23 cellular contexts compared by ENCODE assay signal in the genomic region with DNA sequence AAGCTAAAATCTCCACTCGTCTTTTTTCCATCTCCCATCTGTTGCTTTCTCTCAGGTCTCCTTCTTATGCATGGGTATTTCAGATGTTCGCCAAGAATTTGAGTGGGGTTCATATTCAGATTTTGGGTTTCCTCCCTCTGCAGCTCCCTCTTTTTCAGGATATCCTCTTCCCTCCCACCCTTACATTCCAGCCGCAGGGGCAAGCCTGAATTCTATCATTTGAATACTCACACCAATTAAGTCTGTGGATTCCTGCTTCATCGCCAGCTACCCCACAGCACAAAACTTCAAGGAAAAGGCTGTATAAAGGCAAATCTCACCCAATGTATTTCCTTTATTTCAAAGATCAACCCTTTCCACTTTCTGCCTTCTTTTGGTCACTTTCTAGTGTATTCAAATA. TPM values are rescaled to one million over a fixed set of nuclear protein-coding genes. Genes with fewer than 3 reads are reported as not detected.
DNase-seq lines count a peak whose midpoint lies in the region; ATAC-seq and TF ChIP-seq lines count a peak whose summit lies in the region.
"Had no signal": no experiment of that assay in that cellular context is flagged by ENCODE, and none has a peak within 500 bp of the region (broad histone marks: within the 10 kb centered on the region; RNA-seq: fewer than 3 reads in every experiment).

No MANE protein-coding gene starts in this region.

- no peaks in the 10 kb centered on the region for H3K9me3 ChIP-seq in iPS-20b (ENCODE audit: insufficient read depth, low read depth, low read length)
- H3K9me3 ChIP-seq: BLaER1 had no signal

- CTCF ChIA-PET in WTC11 (lab: Charles Lee) = interaction anchor here (0.5 to 3.9 kb wide), 17 partner anchors 10 to 374 kb away, joined by 3 to 47 read pairs (median 4); no protein-coding TSS in a partner anchor

- peak; percentile 62 for DNase-seq in GM23338 (ENCODE audit: low spot score)
- peak; percentile 21 for DNase-seq in WTC11 (ENCODE audit: low spot score)
- DNase-seq in effector CD4-positive, alpha-beta T cell = no peak
- DNase-seq in GM10266 (ENCODE audit: extremely low spot score) = no peak
- DNase-seq in lower leg skin (ENCODE audit: low spot score in 2 of 2) = no peak
- DNase-seq: 8988T; CD4-positive, alpha-beta memory T cell; DMS153; DMS79; GF-D8; HCEC 1CT; IMR-90 had no signal

- H3K79me2 ChIP-seq in GM23338 (replicated peaks; ENCODE audit: insufficient read depth) = no peaks in the 10 kb centered on the region

- H4K20me1 ChIP-seq in GM23338 (replicated peaks; ENCODE audit: insufficient read depth) = no peaks in the 10 kb centered on the region
- H4K20me1 ChIP-seq: BLaER1 had no signal

- H3K27me3 Mint-ChIP-seq in GM23338 (ENCODE audit: insufficient read depth, low read depth, poor library complexity) = peaks cover 9% of the 10 kb centered on the region
- H3K27me3 Mint-ChIP-seq in WTC11 (ENCODE audit: low read depth) = no peaks in the 10 kb centered on the region

- no peak overlapping the region for H3K9ac ChIP-seq in iPS-20b (ENCODE audit: low read depth, low read length)
- H3K9ac ChIP-seq: BLaER1 had no signal

- H3K9me2 ChIP-seq in GM23338 (ENCODE audit: insufficient read depth) = no peaks in the 10 kb centered on the region; the same call in 1 of the 2 replicates

- peak overlapping the region; percentile 36; the same call in 1 of the 2 replicates for H3K27ac Mint-ChIP-seq in GM23338
- peak overlapping the region; percentile 12 for H3K27ac Mint-ChIP-seq in WTC11
- H3K27ac Mint-ChIP-seq: CD14-positive monocyte; CD4-positive, alpha-beta memory T cell had no signal

- H3K4me3 ChIP-seq in GM23338 = peak overlapping the region; percentile 15; the same call in 1 of the 2 replicates
- H3K4me3 ChIP-seq in iPS-20b (ENCODE audit: low read length) = peak overlapping the region; percentile 18; the same call in 1 of the 2 replicates
- H3K4me3 ChIP-seq in lower leg skin (ENCODE audit: low read depth, poor library complexity, severe bottlenecking) = no peak overlapping the region
- H3K4me3 ChIP-seq: BLaER1, GM12878 had no signal

- TF ChIP-seq POLR2A in lower leg skin (IDR thresholded peaks at IDR 0.05) = no peak

- WGBS in lower leg skin, 2 donors = 52 to 56% methylated on average over 4 of the region's 4 CpGs

- peak; percentile 85 for ATAC-seq in GM23338
- peak; percentile 75 for ATAC-seq in WTC11
- no peak for ATAC-seq in HG02973 (IDR thresholded peaks at IDR 0.05; ENCODE audit: unreplicated experiment)
- ATAC-seq: GM12878 had no signal

- TF ChIP-seq CTCF in GM23338 (conservative IDR thresholded peaks at IDR 0.05; ENCODE audit: low read depth in 2 of 2) (no peak), WTC11 (IDR thresholded peaks at IDR 0.05) (no peak), GM10266 (IDR thresholded peaks at IDR 0.05; ENCODE audit: control insufficient read depth, insufficient read depth, low read depth, missing control alignments) (no peak), lower leg skin (IDR thresholded peaks at IDR 0.05) (no peak)

- intact Hi-C loops in lower leg skin (cut with DNase I; ENCODE audit: low total_unique reads) = no loop called here

- peaks cover 26% of the 10 kb centered on the region for H3K4me1 ChIP-seq in GM23338 (ENCODE audit: insufficient read depth)
- H3K4me1 ChIP-seq in iPS-20b (ENCODE audit: insufficient read depth, low read length) = peaks cover 4% of the 10 kb centered on the region; the same call in 1 of the 2 replicates
- H3K4me1 ChIP-seq: BLaER1 had no signal

- no peaks in the 10 kb centered on the region for H3K36me3 ChIP-seq in GM23338 (ENCODE audit: insufficient read depth)
- H3K36me3 ChIP-seq in iPS-20b (ENCODE audit: insufficient read depth, low read depth, low read length) = no peaks in the 10 kb centered on the region
- H3K36me3 ChIP-seq: BLaER1 had no signal

- H3F3A ChIP-seq in GM23338 (replicated peaks; ENCODE audit: low read depth) = no peaks in the 10 kb centered on the region

- no peak overlapping the region for H2AFZ ChIP-seq in GM23338

- H3K4me1 Mint-ChIP-seq in GM23338 (peaks cover 28% of the 10 kb centered on the region), WTC11 (peaks cover 27% of the 10 kb centered on the region)
- H3K4me1 Mint-ChIP-seq: CD14-positive monocyte; CD4-positive, alpha-beta memory T cell had no signal

- peak overlapping the region; percentile 79 for H3K27ac ChIP-seq in GM23338 (ENCODE audit: low read depth)
- H3K27ac ChIP-seq in iPS-20b (ENCODE audit: low read length) = no peak overlapping the region
- H3K27ac ChIP-seq: BLaER1, HL-60 had no signal

- peak overlapping the region; percentile 42 for H3K4me2 ChIP-seq in GM23338
- H3K4me2 ChIP-seq: BLaER1 had no signal

- no peak overlapping the region; the same call in 2 of the 3 replicates for H3K4me3 Mint-ChIP-seq in GM23338
- H3K4me3 Mint-ChIP-seq in WTC11 = 0 out of 2 replicates have a peak overlapping the region, but pooled peaks have one; percentile 11
- H3K4me3 Mint-ChIP-seq: CD14-positive monocyte; CD4-positive, alpha-beta memory T cell had no signal

- H3K36me3 Mint-ChIP-seq in GM23338 (ENCODE audit: low read depth) = peaks cover 3% of the 10 kb centered on the region; the same call in 1 of the 3 replicates
- H3K36me3 Mint-ChIP-seq in WTC11 = no peaks in the 10 kb centered on the region
- H3K36me3 Mint-ChIP-seq: CD14-positive monocyte; CD4-positive, alpha-beta memory T cell had no signal

- H3K27me3 ChIP-seq in GM23338 (ENCODE audit: insufficient read depth) (no peaks in the 10 kb centered on the region), iPS-20b (ENCODE audit: insufficient read depth, low read length) (no peaks in the 10 kb centered on the region)
- H3K27me3 ChIP-seq: BLaER1 had no signal

- POLR2A ChIA-PET in WTC11 (lab: Charles Lee) = interaction anchor here (1.9 kb wide), 1 partner anchor 15 kb away, joined by 5 read pairs; no protein-coding TSS in a partner anchor

- H3K9me3 Mint-ChIP-seq in GM23338 (no peaks in the 10 kb centered on the region), WTC11 (0 out of 2 replicates have a peak, but pooled peaks cover 9% of the 10 kb centered on the region)
- H3K9me3 Mint-ChIP-seq: CD14-positive monocyte had no signal

TF ChIP-seq in GM23338, 12 proteins besides CTCF, POLR2A, EP300 and RAD21 (continues in another document):
- TF ChIP-seq POLR2AphosphoS5 (IDR thresholded peaks at IDR 0.05; ENCODE audit: low read depth) (no peak), ZNF114 (CRISPR knock-in tag; IDR thresholded peaks at IDR 0.05) (no peak), JUNB (IDR thresholded peaks at IDR 0.05; ENCODE audit: unreplicated experiment) (no peak)

TF ChIP-seq in WTC11, 78 proteins besides CTCF, POLR2A, EP300 and RAD21 (continues in another document):
- TF ChIP-seq, protein P1, sequence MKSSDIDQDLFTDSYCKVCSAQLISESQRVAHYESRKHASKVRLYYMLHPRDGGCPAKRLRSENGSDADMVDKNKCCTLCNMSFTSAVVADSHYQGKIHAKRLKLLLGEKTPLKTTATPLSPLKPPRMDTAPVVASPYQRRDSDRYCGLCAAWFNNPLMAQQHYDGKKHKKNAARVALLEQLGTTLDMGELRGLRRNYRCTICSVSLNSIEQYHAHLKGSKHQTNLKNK (CRISPR knock-in tag; IDR thresholded peaks at IDR 0.05) = no peak
- TF ChIP-seq, protein P2, sequence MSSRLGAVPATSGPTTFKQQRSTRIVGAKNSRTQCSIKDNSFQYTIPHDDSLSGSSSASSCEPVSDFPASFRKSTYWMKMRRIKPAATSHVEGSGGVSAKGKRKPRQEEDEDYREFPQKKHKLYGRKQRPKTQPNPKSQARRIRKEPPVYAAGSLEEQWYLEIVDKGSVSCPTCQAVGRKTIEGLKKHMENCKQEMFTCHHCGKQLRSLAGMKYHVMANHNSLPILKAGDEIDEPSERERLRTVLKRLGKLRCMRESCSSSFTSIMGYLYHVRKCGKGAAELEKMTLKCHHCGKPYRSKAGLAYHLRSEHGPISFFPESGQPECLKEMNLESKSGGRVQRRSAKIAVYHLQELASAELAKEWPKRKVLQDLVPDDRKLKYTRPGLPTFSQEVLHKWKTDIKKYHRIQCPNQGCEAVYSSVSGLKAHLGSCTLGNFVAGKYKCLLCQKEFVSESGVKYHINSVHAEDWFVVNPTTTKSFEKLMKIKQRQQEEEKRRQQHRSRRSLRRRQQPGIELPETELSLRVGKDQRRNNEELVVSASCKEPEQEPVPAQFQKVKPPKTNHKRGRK (CRISPR knock-in tag; IDR thresholded peaks at IDR 0.05; ENCODE audit: borderline replicate concordance) = no peak
- TF ChIP-seq, protein P3, sequence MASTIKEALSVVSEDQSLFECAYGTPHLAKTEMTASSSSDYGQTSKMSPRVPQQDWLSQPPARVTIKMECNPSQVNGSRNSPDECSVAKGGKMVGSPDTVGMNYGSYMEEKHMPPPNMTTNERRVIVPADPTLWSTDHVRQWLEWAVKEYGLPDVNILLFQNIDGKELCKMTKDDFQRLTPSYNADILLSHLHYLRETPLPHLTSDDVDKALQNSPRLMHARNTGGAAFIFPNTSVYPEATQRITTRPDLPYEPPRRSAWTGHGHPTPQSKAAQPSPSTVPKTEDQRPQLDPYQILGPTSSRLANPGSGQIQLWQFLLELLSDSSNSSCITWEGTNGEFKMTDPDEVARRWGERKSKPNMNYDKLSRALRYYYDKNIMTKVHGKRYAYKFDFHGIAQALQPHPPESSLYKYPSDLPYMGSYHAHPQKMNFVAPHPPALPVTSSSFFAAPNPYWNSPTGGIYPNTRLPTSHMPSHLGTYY (CRISPR knock-in tag; IDR thresholded peaks at IDR 0.05) = no peak
- TF ChIP-seq, protein P4, sequence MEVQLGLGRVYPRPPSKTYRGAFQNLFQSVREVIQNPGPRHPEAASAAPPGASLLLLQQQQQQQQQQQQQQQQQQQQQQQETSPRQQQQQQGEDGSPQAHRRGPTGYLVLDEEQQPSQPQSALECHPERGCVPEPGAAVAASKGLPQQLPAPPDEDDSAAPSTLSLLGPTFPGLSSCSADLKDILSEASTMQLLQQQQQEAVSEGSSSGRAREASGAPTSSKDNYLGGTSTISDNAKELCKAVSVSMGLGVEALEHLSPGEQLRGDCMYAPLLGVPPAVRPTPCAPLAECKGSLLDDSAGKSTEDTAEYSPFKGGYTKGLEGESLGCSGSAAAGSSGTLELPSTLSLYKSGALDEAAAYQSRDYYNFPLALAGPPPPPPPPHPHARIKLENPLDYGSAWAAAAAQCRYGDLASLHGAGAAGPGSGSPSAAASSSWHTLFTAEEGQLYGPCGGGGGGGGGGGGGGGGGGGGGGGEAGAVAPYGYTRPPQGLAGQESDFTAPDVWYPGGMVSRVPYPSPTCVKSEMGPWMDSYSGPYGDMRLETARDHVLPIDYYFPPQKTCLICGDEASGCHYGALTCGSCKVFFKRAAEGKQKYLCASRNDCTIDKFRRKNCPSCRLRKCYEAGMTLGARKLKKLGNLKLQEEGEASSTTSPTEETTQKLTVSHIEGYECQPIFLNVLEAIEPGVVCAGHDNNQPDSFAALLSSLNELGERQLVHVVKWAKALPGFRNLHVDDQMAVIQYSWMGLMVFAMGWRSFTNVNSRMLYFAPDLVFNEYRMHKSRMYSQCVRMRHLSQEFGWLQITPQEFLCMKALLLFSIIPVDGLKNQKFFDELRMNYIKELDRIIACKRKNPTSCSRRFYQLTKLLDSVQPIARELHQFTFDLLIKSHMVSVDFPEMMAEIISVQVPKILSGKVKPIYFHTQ (CRISPR knock-in tag; IDR thresholded peaks at IDR 0.05) = no peak

RNA-seq across cellular contexts. Expression of a gene that starts 41.6 kb away (rescaled TPM):
- total RNA-seq in GM23338 (2014; rRNA removed; shearing (Covaris generic)) = 1.1 and 1.3 TPM in 2 replicates
- polyA plus RNA-seq in GM23338 (2016; fragmentation: Nextera tagmentation; extraction: Ambion mirVana) = 0.74 and 1.1 TPM in 2 replicates
- total RNA-seq in WTC11 (2021) = 1.2 to 1.7 TPM (median 1.4 TPM) in 3 replicates
- total RNA-seq in lower leg skin = 1 to 10 TPM in 1 of 4 donors, under 1 TPM in 3; 0.11 to 2.4 (median 0.37) TPM
- total RNA-seq: A673; CD4-positive, alpha-beta memory T cell; Daoy; GM12878; H4; HT1080; IMR-90 had no signal
- polyA plus RNA-seq: AG04450; CD14-positive monocyte; CD4-positive, alpha-beta memory T cell; GM12878; IMR-90 had no signal

Comparison
In these comparisons a context has a peak if more than half of its experiments do, and no peak if none do; other contexts are left out.
1. DNase-seq: peak in GM23338 (single experiment) and WTC11 (single experiment); none in effector CD4-positive, alpha-beta T cell (single experiment), GM10266 (single experiment) and lower leg skin (0 of 2).